In genomic region chr6:14367296-14367695, GRCh38 we compare ENCODE assay signal across 26 cellular contexts.
"Had no signal": no experiment of that assay in that cellular context is flagged by ENCODE, and none has a peak within 500 bp of the region (broad histone marks: within the 10 kb centered on the region; RNA-seq: fewer than 3 reads in every experiment).

No MANE protein-coding gene starts in this region.

- H3K4me3 Mint-ChIP-seq: effector memory CD8-positive, alpha-beta T cell; memory B cell; mesothelial cell of epicardium; naive B cell; natural killer cell treated with Interleukin-12 subunit alpha and Interleukin-12 subunit beta and Interleukin-15 and Interleukin-18, amount 100 ng/mL, for 72 hours; neural crest cell; stimulated activated naive CD8-positive, alpha-beta T cell treated with anti-CD3 and anti-CD28 coated beads, Interleukin-15, amount 100 ng/mL, for 72 hours had no signal

- H3K27ac ChIP-seq: neutrophil, parathyroid adenoma, suprapubic skin, vagina had no signal

- H3K4me1 ChIP-seq: suprapubic skin, vagina had no signal

- H3K9me3 Mint-ChIP-seq: effector memory CD8-positive, alpha-beta T cell; memory B cell; mesothelial cell of epicardium; naive B cell; natural killer cell treated with Interleukin-12 subunit alpha and Interleukin-12 subunit beta and Interleukin-15 and Interleukin-18, amount 100 ng/mL, for 72 hours; neural crest cell; stimulated activated naive CD8-positive, alpha-beta T cell treated with anti-CD3 and anti-CD28 coated beads, Interleukin-15, amount 100 ng/mL, for 72 hours had no signal

- ATAC-seq: effector memory CD8-positive, alpha-beta T cell; natural killer cell treated with Interleukin-12 subunit alpha and Interleukin-12 subunit beta and Interleukin-15 and Interleukin-18, amount 100 ng/mL, for 72 hours; sciatic nerve; stimulated activated naive CD8-positive, alpha-beta T cell treated with anti-CD3 and anti-CD28 coated beads, Interleukin-15, amount 100 ng/mL, for 72 hours had no signal

- H3K27me3 Mint-ChIP-seq: memory B cell; naive B cell; progenitor cell of endocrine pancreas; stimulated activated naive CD8-positive, alpha-beta T cell treated with anti-CD3 and anti-CD28 coated beads, Interleukin-15, amount 100 ng/mL, for 72 hours had no signal

- H3K27ac Mint-ChIP-seq: effector memory CD8-positive, alpha-beta T cell; memory B cell; mesothelial cell of epicardium; naive B cell; natural killer cell treated with Interleukin-12 subunit alpha and Interleukin-12 subunit beta and Interleukin-15 and Interleukin-18, amount 100 ng/mL, for 72 hours; progenitor cell of endocrine pancreas; stimulated activated naive CD8-positive, alpha-beta T cell treated with anti-CD3 and anti-CD28 coated beads, Interleukin-15, amount 100 ng/mL, for 72 hours had no signal

- DNase-seq: cortex of kidney; effector memory CD8-positive, alpha-beta T cell; hypothalamus; kidney glomerular epithelial cell; left colon; mucosa of descending colon; naive B cell; stimulated activated CD4-positive, alpha-beta T cell treated with anti-CD3 and anti-CD28 coated beads, Interleukin-12 subunit alpha, Interleukin-12 subunit beta, amount 100 ng/mL, for 4 hours; stimulated activated CD4-positive, alpha-beta T cell treated with anti-CD3 and anti-CD28 coated beads, Interleukin-1b, Interleukin-23, amount 100 ng/mL, for 48 hours; stimulated activated CD4-positive, alpha-beta T cell treated with anti-CD3 and anti-CD28 coated beads, Interleukin-4, amount 100 ng/mL, for 1 hour; stimulated activated CD8-positive, alpha-beta memory T cell treated with anti-CD3 and anti-CD28 coated beads, Interleukin-4, amount 100 ng/mL, for 48 hours; stimulated activated naive CD4-positive, alpha-beta T cell; stimulated activated naive CD8-positive, alpha-beta T cell treated with anti-CD3 and anti-CD28 coated beads, Interleukin-15, amount 100 ng/mL, for 72 hours had no signal

- H3K36me3 ChIP-seq: neutrophil, right atrium auricular region, suprapubic skin, vagina had no signal

- H3K27me3 ChIP-seq: neutrophil, right atrium auricular region, suprapubic skin, vagina had no signal

- H3K9me3 ChIP-seq: mucosa of descending colon, neutrophil, right atrium auricular region, suprapubic skin, vagina had no signal

- H3K36me3 Mint-ChIP-seq: memory B cell; mesothelial cell of epicardium; naive B cell; natural killer cell treated with Interleukin-12 subunit alpha and Interleukin-12 subunit beta and Interleukin-15 and Interleukin-18, amount 100 ng/mL, for 72 hours had no signal

- H3K4me1 Mint-ChIP-seq: mesothelial cell of epicardium, neural crest cell had no signal

- H3K4me2 ChIP-seq: smooth muscle cell had no signal

- H3K79me2 ChIP-seq: parathyroid adenoma had no signal

- H3K4me3 ChIP-seq: lung, mucosa of descending colon, right atrium auricular region, smooth muscle cell, suprapubic skin, vagina had no signal

- H2AFZ ChIP-seq: parathyroid adenoma had no signal

- H3K9ac ChIP-seq: parathyroid adenoma had no signal
